In the genomic region with DNA sequence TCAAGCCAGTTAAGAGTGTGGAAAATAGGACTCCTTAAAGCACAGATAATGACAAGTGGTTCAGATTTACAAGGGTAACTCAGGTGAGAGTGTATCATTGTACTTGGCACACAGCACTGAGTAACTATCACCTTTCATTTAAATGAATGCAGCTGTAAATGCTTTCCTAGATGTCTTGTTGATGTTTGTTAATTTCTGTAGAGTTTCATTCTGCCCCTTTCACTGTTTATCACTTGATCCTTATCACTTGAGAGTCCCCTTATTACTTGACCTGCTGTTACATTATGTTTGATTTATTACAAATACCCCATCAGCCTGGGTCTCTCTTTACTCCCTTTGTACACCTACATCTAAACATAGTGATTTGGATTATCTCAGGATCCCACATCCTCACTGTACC, we compare ENCODE assay signal across 20 cellular contexts. TPM values are rescaled to one million over a fixed set of nuclear protein-coding genes. Genes with fewer than 3 reads are reported as not detected.
DNase-seq lines count a peak whose midpoint lies in the region; ATAC-seq and TF ChIP-seq lines count a peak whose summit lies in the region.
"Had no signal": no experiment of that assay in that cellular context is flagged by ENCODE, and none has a peak within 500 bp of the region (broad histone marks: within the 10 kb centered on the region; RNA-seq: fewer than 3 reads in every experiment).

No MANE protein-coding gene starts in this region.

- H3K4me3 Mint-ChIP-seq in WTC11 (no peak overlapping the region), nephron (peak overlapping the region; percentile 49 to 98 (median 50))

- peaks cover 15% of the 10 kb centered on the region for H3K4me1 ChIP-seq in HEK293 (ENCODE audit: control insufficient read depth, insufficient read depth, low read length)

- no peak overlapping the region for H3K4me3 ChIP-seq in HEK293 (ENCODE audit: low read depth, low read length)
- H3K4me3 ChIP-seq: PC-9, SJSA1 had no signal

- no peak for ATAC-seq in WTC11

- CTCF ChIA-PET in HEK293 (lab: Yijun Ruan, JAX) (interaction anchor here (0.7 kb wide), 1 partner anchor 1400 kb away, joined by 5 read pairs; no protein-coding TSS in a partner anchor), WTC11 (lab: Charles Lee) (no interaction called here)

- no peaks in the 10 kb centered on the region for H3K9me3 Mint-ChIP-seq in WTC11
- H3K9me3 Mint-ChIP-seq in nephron = peaks cover 13% of the 10 kb centered on the region

- intact Hi-C loops in posterior cingulate gyrus (cut with DNase I) = no loop called here

- POLR2A ChIA-PET in HEK293 (lab: Yijun Ruan, JAX) = no interaction called here
- POLR2A ChIA-PET in WTC11 (lab: Charles Lee) = no interaction called here

- TF ChIP-seq CTCF in 22Rv1 (IDR thresholded peaks at IDR 0.05) (no peak), HEK293 (tag by site-specific recombination; IDR thresholded peaks at IDR 0.05) (no peak), WTC11 (IDR thresholded peaks at IDR 0.05) (no peak), nephron (IDR thresholded peaks at IDR 0.05; ENCODE audit: unreplicated experiment in 3 of 3) (no peak)

- H3K36me3 ChIP-seq in HEK293 (ENCODE audit: control insufficient read depth in 2 of 2, insufficient read depth in 1 of 2, low read length in 2 of 2) = peaks cover 49 to 66% of the 10 kb centered on the region in 2 experiments

- peaks cover 37% of the 10 kb centered on the region for H3K36me3 Mint-ChIP-seq in WTC11
- peaks cover 83% of the 10 kb centered on the region for H3K36me3 Mint-ChIP-seq in nephron (ENCODE audit: low read depth)

- no peaks in the 10 kb centered on the region for H3K27me3 Mint-ChIP-seq in WTC11 (ENCODE audit: low read depth)
- no peaks in the 10 kb centered on the region for H3K27me3 Mint-ChIP-seq in nephron (ENCODE audit: low read depth)

- DNase-seq in WTC11 (ENCODE audit: low spot score) = no peak
- DNase-seq in posterior cingulate gyrus = no peak
- no peak for DNase-seq in stimulated activated CD4-positive, alpha-beta T cell treated with anti-CD3 and anti-CD28 coated beads, Interleukin-1b, Interleukin-23, amount 100 ng/mL, for 48 hours
- no peak for DNase-seq in NCI-H1105 (lab: John Stamatoyannopoulos, UW)
- no peak for DNase-seq in stimulated activated CD4-positive, alpha-beta T cell treated with anti-CD3 and anti-CD28 coated beads, Interleukin-4, amount 100 ng/mL, for 24 hours
- DNase-seq: C1 segment of cervical spinal cord, COR-L47, Karpas-422, MM.1S, NCI-H1092 treated with DMSO at 0.1 percent for 48 hours, NCI-H1694, NCI-H2171, NCI-H446 treated with DMSO at 0.1 percent for 48 hours, NCI-H748 treated with DMSO at 0.1 percent for 48 hours, PC-9, SW 1271 had no signal

- H3K9me3 ChIP-seq in HEK293 (ENCODE audit: control insufficient read depth, insufficient read depth, low read depth, low read length) = peaks cover 15% of the 10 kb centered on the region

- H3K27ac ChIP-seq in 22Rv1 (peak overlapping the region; percentile 33), HEK293 (ENCODE audit: extremely low read depth, low read depth, low read length) (no peak overlapping the region)
- H3K27ac ChIP-seq: PC-9, SJSA1 had no signal

- H3K4me1 Mint-ChIP-seq in WTC11 (peaks cover 36% of the 10 kb centered on the region), nephron (peaks cover 13% of the 10 kb centered on the region)

- H3K27ac Mint-ChIP-seq in WTC11 (peak overlapping the region; percentile 2), nephron (no peak overlapping the region)

TF ChIP-seq in HEK293, 187 proteins besides CTCF, POLR2A, EP300 and RAD21 (continues in another document):
- TF ChIP-seq SP7 (tag by site-specific recombination; IDR thresholded peaks at IDR 0.05) (peak; percentile 80), PRDM1 (tag by site-specific recombination; IDR thresholded peaks at IDR 0.05) (peak; percentile 73), ZNF600 (tag by site-specific recombination; IDR thresholded peaks at IDR 0.05) (no peak), ZSCAN23 (tag by site-specific recombination; IDR thresholded peaks at IDR 0.05) (0 out of 2 replicates have a peak, but pooled peaks have one; percentile 40), MZF1 (tag by site-specific recombination; IDR thresholded peaks at IDR 0.05; ENCODE audit: borderline replicate concordance) (peak; percentile 78; the same call in 1 of the 2 replicates), WT1 (tag by site-specific recombination; IDR thresholded peaks at IDR 0.05) (peak; percentile 35; the same call in 1 of the 2 replicates), ZXDB (tag by site-specific recombination; IDR thresholded peaks at IDR 0.05) (peak; percentile 20; the same call in 1 of the 2 replicates), ZNF132 (tag by site-specific recombination; IDR thresholded peaks at IDR 0.05; ENCODE audit: borderline replicate concordance) (no peak)
- TF ChIP-seq, protein P1, sequence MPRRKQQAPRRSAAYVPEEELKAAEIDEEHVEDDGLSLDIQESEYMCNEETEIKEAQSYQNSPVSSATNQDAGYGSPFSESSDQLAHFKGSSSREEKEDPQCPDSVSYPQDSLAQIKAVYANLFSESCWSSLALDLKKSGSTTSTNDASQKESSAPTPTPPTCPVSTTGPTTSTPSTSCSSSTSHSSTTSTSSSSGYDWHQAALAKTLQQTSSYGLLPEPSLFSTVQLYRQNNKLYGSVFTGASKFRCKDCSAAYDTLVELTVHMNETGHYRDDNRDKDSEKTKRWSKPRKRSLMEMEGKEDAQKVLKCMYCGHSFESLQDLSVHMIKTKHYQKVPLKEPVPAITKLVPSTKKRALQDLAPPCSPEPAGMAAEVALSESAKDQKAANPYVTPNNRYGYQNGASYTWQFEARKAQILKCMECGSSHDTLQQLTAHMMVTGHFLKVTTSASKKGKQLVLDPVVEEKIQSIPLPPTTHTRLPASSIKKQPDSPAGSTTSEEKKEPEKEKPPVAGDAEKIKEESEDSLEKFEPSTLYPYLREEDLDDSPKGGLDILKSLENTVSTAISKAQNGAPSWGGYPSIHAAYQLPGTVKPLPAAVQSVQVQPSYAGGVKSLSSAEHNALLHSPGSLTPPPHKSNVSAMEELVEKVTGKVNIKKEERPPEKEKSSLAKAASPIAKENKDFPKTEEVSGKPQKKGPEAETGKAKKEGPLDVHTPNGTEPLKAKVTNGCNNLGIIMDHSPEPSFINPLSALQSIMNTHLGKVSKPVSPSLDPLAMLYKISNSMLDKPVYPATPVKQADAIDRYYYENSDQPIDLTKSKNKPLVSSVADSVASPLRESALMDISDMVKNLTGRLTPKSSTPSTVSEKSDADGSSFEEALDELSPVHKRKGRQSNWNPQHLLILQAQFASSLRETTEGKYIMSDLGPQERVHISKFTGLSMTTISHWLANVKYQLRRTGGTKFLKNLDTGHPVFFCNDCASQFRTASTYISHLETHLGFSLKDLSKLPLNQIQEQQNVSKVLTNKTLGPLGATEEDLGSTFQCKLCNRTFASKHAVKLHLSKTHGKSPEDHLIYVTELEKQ (tag by site-specific recombination; IDR thresholded peaks at IDR 0.05; ENCODE audit: borderline replicate concordance) = 0 out of 2 replicates have a peak, but pooled peaks have one; percentile 62

TF ChIP-seq in WTC11, 78 proteins besides CTCF, POLR2A, EP300 and RAD21 (continues in another document):
- TF ChIP-seq MYBL2 (CRISPR knock-in tag; IDR thresholded peaks at IDR 0.05) (no peak), NFYB (CRISPR knock-in tag; conservative IDR thresholded peaks at IDR 0.05; ENCODE audit: low read depth) (no peak), ZNF219 (CRISPR knock-in tag; IDR thresholded peaks at IDR 0.05; ENCODE audit: borderline replicate concordance) (no peak), IRF2 (CRISPR knock-in tag; IDR thresholded peaks at IDR 0.05; ENCODE audit: borderline replicate concordance, low read depth) (no peak), SOX15 (CRISPR knock-in tag; IDR thresholded peaks at IDR 0.05) (no peak), NR3C1 (CRISPR knock-in tag; conservative IDR thresholded peaks at IDR 0.05; ENCODE audit: low read depth) (no peak)
- TF ChIP-seq, protein P2, sequence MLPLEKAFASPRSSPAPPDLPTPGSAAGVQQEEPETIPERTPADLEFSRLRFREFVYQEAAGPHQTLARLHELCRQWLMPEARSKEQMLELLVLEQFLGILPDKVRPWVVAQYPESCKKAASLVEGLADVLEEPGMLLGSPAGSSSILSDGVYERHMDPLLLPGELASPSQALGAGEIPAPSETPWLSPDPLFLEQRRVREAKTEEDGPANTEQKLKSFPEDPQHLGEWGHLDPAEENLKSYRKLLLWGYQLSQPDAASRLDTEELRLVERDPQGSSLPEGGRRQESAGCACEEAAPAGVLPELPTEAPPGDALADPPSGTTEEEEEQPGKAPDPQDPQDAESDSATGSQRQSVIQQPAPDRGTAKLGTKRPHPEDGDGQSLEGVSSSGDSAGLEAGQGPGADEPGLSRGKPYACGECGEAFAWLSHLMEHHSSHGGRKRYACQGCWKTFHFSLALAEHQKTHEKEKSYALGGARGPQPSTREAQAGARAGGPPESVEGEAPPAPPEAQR (CRISPR knock-in tag; IDR thresholded peaks at IDR 0.05) = no peak
- TF ChIP-seq, protein P3, sequence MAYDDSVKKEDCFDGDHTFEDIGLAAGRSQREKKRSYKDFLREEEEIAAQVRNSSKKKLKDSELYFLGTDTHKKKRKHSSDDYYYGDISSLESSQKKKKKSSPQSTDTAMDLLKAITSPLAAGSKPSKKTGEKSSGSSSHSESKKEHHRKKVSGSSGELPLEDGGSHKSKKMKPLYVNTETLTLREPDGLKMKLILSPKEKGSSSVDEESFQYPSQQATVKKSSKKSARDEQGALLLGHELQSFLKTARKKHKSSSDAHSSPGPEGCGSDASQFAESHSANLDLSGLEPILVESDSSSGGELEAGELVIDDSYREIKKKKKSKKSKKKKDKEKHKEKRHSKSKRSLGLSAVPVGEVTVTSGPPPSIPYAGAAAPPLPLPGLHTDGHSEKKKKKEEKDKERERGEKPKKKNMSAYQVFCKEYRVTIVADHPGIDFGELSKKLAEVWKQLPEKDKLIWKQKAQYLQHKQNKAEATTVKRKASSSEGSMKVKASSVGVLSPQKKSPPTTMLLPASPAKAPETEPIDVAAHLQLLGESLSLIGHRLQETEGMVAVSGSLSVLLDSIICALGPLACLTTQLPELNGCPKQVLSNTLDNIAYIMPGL (CRISPR knock-in tag; IDR thresholded peaks at IDR 0.05) = no peak

RNA-seq across cellular contexts. Expression of a gene that starts 38.1 kb away (rescaled TPM):
- total RNA-seq in WTC11 (2021) = 3.3 to 3.9 TPM (median 3.3 TPM) in 3 replicates
